ENCODE assay signal across 1 cellular context in the genomic region with DNA sequence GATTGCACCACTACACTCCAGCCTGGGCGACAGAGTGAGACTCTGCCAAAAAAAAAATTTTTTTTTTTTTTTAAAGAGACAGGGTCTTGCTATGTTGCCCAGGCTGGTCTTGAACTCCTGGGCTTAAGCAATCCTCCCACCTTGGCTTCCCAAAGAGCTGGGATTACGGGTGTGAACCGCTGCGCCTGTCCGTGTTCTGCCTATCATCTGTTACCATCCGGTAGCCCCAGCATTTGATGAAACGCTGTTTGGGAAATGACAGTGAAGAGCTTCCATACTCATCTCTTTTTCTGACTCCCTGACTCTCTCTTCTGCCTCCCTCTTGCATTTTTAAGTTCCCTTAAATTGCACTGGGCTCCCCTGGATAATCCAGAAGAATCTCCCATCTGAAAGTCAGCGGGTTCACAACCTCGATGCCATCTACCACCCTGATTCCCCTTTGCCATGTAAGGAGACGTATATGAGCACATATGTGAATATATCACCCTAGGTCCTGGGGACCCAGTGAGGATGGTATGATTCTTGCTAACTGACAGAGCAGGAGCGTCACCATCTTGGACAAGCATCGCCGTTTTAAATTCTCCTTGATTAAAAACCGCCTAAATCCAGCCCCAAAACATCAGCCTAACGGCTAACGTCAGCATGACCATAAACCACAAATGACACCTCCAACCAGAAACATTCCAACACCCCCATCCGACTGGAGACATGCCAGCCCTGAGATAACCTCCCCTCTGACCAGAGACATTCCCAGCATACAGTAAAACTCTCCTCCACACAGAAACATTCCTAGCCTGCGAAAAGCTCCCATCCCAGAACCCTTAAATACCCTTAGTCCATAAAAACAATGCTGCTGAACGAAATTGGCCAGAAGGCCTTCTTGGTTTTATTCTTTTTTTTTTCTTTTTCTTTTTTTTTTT.
TF ChIP-seq lines count a peak whose summit lies in the region.

No MANE protein-coding gene starts in this region.

TF ChIP-seq in K562, 482 proteins besides CTCF, POLR2A, EP300 and RAD21 (continued from another document and continues in another):
- TF ChIP-seq, protein P1, sequence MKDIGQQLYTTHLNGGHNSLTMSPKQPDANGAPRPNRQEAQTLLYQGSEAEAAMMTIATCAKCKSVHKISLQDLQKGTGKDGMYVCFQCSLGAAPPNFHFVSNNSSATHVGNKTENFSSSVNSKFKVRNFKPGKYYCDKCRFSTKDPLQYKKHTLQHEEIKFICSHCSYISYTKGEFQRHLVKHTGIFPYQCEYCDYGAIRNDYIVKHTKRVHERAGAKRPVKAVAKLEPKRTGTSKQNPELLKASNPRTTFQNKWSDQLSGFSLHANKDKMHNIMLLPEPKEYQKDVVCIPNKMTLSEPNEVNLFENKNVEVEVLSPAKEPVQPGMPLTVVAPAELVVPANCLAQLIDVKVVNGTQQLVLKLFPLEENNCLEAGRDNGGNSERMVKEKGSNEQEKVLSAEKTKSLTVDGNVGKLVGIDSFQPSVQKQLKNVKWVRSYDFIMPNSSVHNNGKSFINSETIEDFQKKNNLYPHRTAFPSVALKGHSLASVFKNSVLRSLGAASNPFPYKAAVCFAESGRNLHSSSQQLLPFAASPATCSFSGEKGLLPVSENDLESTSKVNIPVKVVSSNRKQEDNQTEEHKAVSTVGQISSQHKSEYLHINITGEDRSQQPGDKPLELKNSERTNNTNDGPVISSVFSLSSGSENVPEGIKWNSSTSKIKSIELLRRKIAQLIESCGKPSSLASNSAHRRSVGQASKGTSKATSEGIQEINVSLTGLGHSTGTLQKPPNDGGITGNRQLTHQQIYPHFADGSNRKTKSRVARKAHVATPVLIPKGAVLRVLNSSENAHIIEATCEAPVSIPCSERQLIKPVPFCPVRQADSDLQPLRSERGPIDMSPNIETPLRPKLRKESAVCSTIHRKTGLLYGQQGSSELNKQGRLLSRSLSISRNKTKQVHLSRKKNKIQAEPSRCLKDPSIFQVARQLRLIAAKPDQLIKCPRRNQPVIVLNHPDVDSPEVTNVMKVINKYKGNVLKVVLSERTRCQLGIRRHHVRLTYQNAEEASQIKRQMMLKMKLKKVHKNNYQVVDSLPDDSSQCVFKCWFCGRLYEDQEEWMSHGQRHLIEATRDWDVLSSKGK (CRISPR knock-in tag; IDR thresholded peaks at IDR 0.05): peak; percentile 87
- TF ChIP-seq MAZ (CRISPR knock-in tag; conservative IDR thresholded peaks at IDR 0.05 in 1 of 2, IDR thresholded peaks at IDR 0.05 in 1 of 2) (peak in 1 of 2 experiments; percentile 98; a peak in 3 of 4 replicates), ZSCAN29 (IDR thresholded peaks at IDR 0.05) (0 out of 2 replicates have a peak, but pooled peaks have one; percentile 22), FOXK2 (conservative IDR thresholded peaks at IDR 0.05 in 1 of 2, IDR thresholded peaks at IDR 0.05 in 1 of 2; ENCODE audit: low read depth in 2 of 2) (peak; percentile 53 to 58; a peak in 2 of 4 replicates), FOXK1 (CRISPR knock-in tag; IDR thresholded peaks at IDR 0.05; ENCODE audit: borderline replicate concordance) (0 out of 2 replicates have a peak, but pooled peaks have one; percentile 40), ZNF324 (CRISPR knock-in tag; IDR thresholded peaks at IDR 0.05) (peak; percentile 91), ESRRB (CRISPR knock-in tag; IDR thresholded peaks at IDR 0.05; ENCODE audit: borderline replicate concordance) (peak; percentile 89), HDAC1 (IDR thresholded peaks at IDR 0.05) (peak in 1 of 2 experiments; percentile 90; a peak in 2 of 4 replicates), JUNB (CRISPR knock-in tag; conservative IDR thresholded peaks at IDR 0.05) (0 out of 2 replicates have a peak, but pooled peaks have one; percentile 19), HLTF (IDR thresholded peaks at IDR 0.05) (no peak), RFX7 (CRISPR knock-in tag; IDR thresholded peaks at IDR 0.05) (peak; percentile 93), ZNF507 (tag; conservative IDR thresholded peaks at IDR 0.05) (no peak), MBD2 (IDR thresholded peaks at IDR 0.05; ENCODE audit: borderline replicate concordance, low read depth) (no peak), GTF2F1 (IDR thresholded peaks at IDR 0.05; ENCODE audit: low read depth, low read length) (no peak), ZFPM2 (CRISPR knock-in tag; IDR thresholded peaks at IDR 0.05) (peak; percentile 59; the same call in 1 of the 2 replicates), PTBP1 (IDR thresholded peaks at IDR 0.05; ENCODE audit: low read depth, low read length) (no peak), STAT5A (IDR thresholded peaks at IDR 0.05; ENCODE audit: borderline replicate concordance, low read length) (no peak), ZNF143 (CRISPR knock-in tag; IDR thresholded peaks at IDR 0.05) (no peak), OTX1 (CRISPR knock-in tag; IDR thresholded peaks at IDR 0.05) (peak; percentile 98), ZNF79 (CRISPR knock-in tag; IDR thresholded peaks at IDR 0.05; ENCODE audit: low read depth) (peak; percentile 97), KHSRP (IDR thresholded peaks at IDR 0.05) (peak; percentile 22; the same call in 1 of the 2 replicates), ELF1 (tag; IDR thresholded peaks at IDR 0.05) (peak; percentile 46), TAF1 (IDR thresholded peaks at IDR 0.05; ENCODE audit: control insufficient read depth, extremely low read depth, insufficient read depth, low read length, severe bottlenecking) (no peak)
- TF ChIP-seq, protein P2, sequence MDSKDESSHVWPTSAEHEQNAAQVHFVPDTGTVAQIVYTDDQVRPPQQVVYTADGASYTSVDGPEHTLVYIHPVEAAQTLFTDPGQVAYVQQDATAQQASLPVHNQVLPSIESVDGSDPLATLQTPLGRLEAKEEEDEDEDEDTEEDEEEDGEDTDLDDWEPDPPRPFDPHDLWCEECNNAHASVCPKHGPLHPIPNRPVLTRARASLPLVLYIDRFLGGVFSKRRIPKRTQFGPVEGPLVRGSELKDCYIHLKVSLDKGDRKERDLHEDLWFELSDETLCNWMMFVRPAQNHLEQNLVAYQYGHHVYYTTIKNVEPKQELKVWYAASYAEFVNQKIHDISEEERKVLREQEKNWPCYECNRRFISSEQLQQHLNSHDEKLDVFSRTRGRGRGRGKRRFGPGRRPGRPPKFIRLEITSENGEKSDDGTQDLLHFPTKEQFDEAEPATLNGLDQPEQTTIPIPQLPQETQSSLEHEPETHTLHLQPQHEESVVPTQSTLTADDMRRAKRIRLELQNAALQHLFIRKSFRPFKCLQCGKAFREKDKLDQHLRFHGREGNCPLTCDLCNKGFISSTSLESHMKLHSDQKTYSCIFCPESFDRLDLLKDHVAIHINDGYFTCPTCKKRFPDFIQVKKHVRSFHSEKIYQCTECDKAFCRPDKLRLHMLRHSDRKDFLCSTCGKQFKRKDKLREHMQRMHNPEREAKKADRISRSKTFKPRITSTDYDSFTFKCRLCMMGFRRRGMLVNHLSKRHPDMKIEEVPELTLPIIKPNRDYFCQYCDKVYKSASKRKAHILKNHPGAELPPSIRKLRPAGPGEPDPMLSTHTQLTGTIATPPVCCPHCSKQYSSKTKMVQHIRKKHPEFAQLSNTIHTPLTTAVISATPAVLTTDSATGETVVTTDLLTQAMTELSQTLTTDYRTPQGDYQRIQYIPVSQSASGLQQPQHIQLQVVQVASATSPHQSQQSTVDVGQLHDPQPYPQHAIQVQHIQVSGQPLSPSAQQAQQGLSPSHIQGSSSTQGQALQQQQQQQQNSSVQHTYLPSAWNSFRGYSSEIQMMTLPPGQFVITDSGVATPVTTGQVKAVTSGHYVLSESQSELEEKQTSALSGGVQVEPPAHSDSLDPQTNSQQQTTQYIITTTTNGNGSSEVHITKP (IDR thresholded peaks at IDR 0.05; ENCODE audit: partially characterized antibody): peak; percentile 25
- TF ChIP-seq, protein P3, sequence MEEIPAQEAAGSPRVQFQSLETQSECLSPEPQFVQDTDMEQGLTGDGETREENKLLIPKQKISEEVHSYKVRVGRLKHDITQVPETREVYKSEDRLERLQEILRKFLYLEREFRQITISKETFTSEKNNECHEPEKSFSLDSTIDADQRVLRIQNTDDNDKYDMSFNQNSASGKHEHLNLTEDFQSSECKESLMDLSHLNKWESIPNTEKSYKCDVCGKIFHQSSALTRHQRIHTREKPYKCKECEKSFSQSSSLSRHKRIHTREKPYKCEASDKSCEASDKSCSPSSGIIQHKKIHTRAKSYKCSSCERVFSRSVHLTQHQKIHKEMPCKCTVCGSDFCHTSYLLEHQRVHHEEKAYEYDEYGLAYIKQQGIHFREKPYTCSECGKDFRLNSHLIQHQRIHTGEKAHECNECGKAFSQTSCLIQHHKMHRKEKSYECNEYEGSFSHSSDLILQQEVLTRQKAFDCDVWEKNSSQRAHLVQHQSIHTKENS (CRISPR knock-in tag; IDR thresholded peaks at IDR 0.05): no peak
- TF ChIP-seq, protein P4, sequence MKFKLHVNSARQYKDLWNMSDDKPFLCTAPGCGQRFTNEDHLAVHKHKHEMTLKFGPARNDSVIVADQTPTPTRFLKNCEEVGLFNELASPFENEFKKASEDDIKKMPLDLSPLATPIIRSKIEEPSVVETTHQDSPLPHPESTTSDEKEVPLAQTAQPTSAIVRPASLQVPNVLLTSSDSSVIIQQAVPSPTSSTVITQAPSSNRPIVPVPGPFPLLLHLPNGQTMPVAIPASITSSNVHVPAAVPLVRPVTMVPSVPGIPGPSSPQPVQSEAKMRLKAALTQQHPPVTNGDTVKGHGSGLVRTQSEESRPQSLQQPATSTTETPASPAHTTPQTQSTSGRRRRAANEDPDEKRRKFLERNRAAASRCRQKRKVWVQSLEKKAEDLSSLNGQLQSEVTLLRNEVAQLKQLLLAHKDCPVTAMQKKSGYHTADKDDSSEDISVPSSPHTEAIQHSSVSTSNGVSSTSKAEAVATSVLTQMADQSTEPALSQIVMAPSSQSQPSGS (CRISPR knock-in tag; IDR thresholded peaks at IDR 0.05): no peak
- TF ChIP-seq, protein P5, sequence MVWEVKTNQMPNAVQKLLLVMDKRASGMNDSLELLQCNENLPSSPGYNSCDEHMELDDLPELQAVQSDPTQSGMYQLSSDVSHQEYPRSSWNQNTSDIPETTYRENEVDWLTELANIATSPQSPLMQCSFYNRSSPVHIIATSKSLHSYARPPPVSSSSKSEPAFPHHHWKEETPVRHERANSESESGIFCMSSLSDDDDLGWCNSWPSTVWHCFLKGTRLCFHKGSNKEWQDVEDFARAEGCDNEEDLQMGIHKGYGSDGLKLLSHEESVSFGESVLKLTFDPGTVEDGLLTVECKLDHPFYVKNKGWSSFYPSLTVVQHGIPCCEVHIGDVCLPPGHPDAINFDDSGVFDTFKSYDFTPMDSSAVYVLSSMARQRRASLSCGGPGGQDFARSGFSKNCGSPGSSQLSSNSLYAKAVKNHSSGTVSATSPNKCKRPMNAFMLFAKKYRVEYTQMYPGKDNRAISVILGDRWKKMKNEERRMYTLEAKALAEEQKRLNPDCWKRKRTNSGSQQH (CRISPR knock-in tag; IDR thresholded peaks at IDR 0.05): peak; percentile 98
- TF ChIP-seq, protein P6, sequence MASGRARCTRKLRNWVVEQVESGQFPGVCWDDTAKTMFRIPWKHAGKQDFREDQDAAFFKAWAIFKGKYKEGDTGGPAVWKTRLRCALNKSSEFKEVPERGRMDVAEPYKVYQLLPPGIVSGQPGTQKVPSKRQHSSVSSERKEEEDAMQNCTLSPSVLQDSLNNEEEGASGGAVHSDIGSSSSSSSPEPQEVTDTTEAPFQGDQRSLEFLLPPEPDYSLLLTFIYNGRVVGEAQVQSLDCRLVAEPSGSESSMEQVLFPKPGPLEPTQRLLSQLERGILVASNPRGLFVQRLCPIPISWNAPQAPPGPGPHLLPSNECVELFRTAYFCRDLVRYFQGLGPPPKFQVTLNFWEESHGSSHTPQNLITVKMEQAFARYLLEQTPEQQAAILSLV (tag; IDR thresholded peaks at IDR 0.05): peak; percentile 95
- TF ChIP-seq, protein P7, sequence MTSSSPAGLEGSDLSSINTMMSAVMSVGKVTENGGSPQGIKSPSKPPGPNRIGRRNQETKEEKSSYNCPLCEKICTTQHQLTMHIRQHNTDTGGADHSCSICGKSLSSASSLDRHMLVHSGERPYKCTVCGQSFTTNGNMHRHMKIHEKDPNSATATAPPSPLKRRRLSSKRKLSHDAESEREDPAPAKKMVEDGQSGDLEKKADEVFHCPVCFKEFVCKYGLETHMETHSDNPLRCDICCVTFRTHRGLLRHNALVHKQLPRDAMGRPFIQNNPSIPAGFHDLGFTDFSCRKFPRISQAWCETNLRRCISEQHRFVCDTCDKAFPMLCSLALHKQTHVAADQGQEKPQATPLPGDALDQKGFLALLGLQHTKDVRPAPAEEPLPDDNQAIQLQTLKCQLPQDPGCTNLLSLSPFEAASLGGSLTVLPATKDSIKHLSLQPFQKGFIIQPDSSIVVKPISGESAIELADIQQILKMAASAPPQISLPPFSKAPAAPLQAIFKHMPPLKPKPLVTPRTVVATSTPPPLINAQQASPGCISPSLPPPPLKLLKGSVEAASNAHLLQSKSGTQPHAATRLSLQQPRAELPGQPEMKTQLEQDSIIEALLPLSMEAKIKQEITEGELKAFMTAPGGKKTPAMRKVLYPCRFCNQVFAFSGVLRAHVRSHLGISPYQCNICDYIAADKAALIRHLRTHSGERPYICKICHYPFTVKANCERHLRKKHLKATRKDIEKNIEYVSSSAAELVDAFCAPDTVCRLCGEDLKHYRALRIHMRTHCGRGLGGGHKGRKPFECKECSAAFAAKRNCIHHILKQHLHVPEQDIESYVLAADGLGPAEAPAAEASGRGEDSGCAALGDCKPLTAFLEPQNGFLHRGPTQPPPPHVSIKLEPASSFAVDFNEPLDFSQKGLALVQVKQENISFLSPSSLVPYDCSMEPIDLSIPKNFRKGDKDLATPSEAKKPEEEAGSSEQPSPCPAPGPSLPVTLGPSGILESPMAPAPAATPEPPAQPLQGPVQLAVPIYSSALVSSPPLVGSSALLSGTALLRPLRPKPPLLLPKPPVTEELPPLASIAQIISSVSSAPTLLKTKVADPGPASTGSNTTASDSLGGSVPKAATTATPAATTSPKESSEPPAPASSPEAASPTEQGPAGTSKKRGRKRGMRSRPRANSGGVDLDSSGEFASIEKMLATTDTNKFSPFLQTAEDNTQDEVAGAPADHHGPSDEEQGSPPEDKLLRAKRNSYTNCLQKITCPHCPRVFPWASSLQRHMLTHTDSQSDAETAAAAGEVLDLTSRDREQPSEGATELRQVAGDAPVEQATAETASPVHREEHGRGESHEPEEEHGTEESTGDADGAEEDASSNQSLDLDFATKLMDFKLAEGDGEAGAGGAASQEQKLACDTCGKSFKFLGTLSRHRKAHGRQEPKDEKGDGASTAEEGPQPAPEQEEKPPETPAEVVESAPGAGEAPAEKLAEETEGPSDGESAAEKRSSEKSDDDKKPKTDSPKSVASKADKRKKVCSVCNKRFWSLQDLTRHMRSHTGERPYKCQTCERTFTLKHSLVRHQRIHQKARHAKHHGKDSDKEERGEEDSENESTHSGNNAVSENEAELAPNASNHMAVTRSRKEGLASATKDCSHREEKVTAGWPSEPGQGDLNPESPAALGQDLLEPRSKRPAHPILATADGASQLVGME (CRISPR knock-in tag; IDR thresholded peaks at IDR 0.05): peak; percentile 99
- TF ChIP-seq, protein P8, sequence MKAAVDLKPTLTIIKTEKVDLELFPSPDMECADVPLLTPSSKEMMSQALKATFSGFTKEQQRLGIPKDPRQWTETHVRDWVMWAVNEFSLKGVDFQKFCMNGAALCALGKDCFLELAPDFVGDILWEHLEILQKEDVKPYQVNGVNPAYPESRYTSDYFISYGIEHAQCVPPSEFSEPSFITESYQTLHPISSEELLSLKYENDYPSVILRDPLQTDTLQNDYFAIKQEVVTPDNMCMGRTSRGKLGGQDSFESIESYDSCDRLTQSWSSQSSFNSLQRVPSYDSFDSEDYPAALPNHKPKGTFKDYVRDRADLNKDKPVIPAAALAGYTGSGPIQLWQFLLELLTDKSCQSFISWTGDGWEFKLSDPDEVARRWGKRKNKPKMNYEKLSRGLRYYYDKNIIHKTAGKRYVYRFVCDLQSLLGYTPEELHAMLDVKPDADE (conservative IDR thresholded peaks at IDR 0.05; ENCODE audit: control insufficient read depth, low read depth, low read length): no peak
